Comparison of ENCODE assay signal across 20 cellular contexts in the genomic region with DNA sequence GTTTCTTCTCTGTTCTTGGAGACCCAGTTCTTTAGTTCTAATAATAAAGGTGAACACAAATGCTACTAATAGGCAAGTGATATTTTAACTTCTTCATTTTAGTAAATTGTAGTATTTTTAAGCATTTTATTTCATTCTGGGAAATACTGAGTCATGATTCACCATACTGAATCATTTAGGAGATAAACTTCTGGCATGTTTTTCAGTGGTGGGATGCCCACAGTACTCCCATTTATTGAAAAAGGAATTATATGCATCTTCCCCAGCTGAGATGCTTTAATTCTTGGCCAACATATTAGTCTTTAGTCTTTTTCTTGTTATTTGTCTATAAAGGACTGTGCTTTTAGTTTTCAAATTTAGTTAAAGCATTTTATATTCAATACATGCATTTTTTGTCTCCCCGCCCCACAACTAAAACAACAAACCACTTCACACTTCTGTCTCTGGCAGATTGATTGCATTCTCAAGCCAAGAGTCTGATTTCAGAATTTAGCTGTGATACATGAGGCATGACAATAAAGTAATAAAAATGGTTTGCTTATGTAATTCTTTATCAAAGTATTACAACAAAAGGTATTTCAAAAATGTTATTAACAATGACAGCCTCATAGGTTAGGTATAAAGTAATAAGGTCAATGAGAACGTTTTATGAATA.
DNase-seq lines count a peak whose midpoint lies in the region; TF ChIP-seq lines count a peak whose summit lies in the region.
"Had no signal": no experiment of that assay in that cellular context is flagged by ENCODE, and none has a peak within 500 bp of the region (broad histone marks: within the 10 kb centered on the region; RNA-seq: fewer than 3 reads in every experiment).

No MANE protein-coding gene starts in this region.

- in situ Hi-C loops in astrocyte of the cerebellum (cut with HindIII; ENCODE audit: low sequenced_read_pairs) = no loop called here

- H3K27ac Mint-ChIP-seq in activated naive CD4-positive, alpha-beta T cell treated with anti-CD3 and anti-CD28 coated beads for 36 hours = no peak overlapping the region
- no peak overlapping the region for H3K27ac Mint-ChIP-seq in mesothelial cell of epicardium
- H3K27ac Mint-ChIP-seq: activated CD4-positive, alpha-beta T cell treated with anti-CD3 and anti-CD28 coated beads, Interleukin-2, amount 10 ng/mL, durations not matched to agents 24 days and 14 days; activated naive CD8-positive, alpha-beta T cell treated with anti-CD3 and anti-CD28 coated beads, Interleukin-2, amount 10 ng/mL, durations not matched to agents 7 days and 5 days; activated T-helper 17 cell treated with anti-CD3 and anti-CD28 coated beads, Interleukin-2, amount 50 U/mL, for 72 hours; memory B cell; naive thymus-derived CD4-positive, alpha-beta T cell had no signal

- no peak for TF ChIP-seq CTCF in astrocyte of the cerebellum (IDR thresholded peaks at IDR 0.05; ENCODE audit: low read depth, low read length, missing control alignments)
- TF ChIP-seq CTCF in mesothelial cell of epicardium (IDR thresholded peaks at IDR 0.05; ENCODE audit: unreplicated experiment) = no peak

- H3K4me3 Mint-ChIP-seq in activated naive CD4-positive, alpha-beta T cell treated with anti-CD3 and anti-CD28 coated beads for 36 hours = no peak overlapping the region
- no peak overlapping the region for H3K4me3 Mint-ChIP-seq in mesothelial cell of epicardium
- H3K4me3 Mint-ChIP-seq: activated CD4-positive, alpha-beta T cell treated with anti-CD3 and anti-CD28 coated beads, Interleukin-2, amount 10 ng/mL, durations not matched to agents 24 days and 14 days; activated naive CD8-positive, alpha-beta T cell treated with anti-CD3 and anti-CD28 coated beads, Interleukin-2, amount 10 ng/mL, durations not matched to agents 7 days and 5 days; activated T-helper 17 cell treated with anti-CD3 and anti-CD28 coated beads, Interleukin-2, amount 50 U/mL, for 72 hours; memory B cell; naive thymus-derived CD4-positive, alpha-beta T cell had no signal

- no peak overlapping the region for H3K4me3 ChIP-seq in astrocyte of the cerebellum (ENCODE audit: low read depth, low read length)
- no peak overlapping the region for H3K4me3 ChIP-seq in skeletal muscle cell (ENCODE audit: low read depth, low read length)
- H3K4me3 ChIP-seq: uterus had no signal

- CTCF ChIA-PET in activated naive CD4-positive, alpha-beta T cell treated with anti-CD3 and anti-CD28 coated beads for 36 hours (lab: Charles Lee) = interaction anchor here (0.7 kb wide), 1 partner anchor 157 kb away, joined by 3 read pairs; no protein-coding TSS in a partner anchor

- H3K36me3 Mint-ChIP-seq in activated naive CD4-positive, alpha-beta T cell treated with anti-CD3 and anti-CD28 coated beads for 36 hours (ENCODE audit: low read depth) = no peaks in the 10 kb centered on the region
- H3K36me3 Mint-ChIP-seq in mesothelial cell of epicardium = no peaks in the 10 kb centered on the region
- H3K36me3 Mint-ChIP-seq: activated naive CD8-positive, alpha-beta T cell treated with anti-CD3 and anti-CD28 coated beads, Interleukin-2, amount 10 ng/mL, durations not matched to agents 7 days and 5 days; memory B cell had no signal

- intact Hi-C loops in activated naive CD4-positive, alpha-beta T cell treated with anti-CD3 and anti-CD28 coated beads for 36 hours (cut with micrococcal nuclease) = no loop called here

- no peaks in the 10 kb centered on the region for H3K4me1 Mint-ChIP-seq in activated naive CD4-positive, alpha-beta T cell treated with anti-CD3 and anti-CD28 coated beads for 36 hours (ENCODE audit: low read depth)
- peaks cover 21% of the 10 kb centered on the region for H3K4me1 Mint-ChIP-seq in mesothelial cell of epicardium
- H3K4me1 Mint-ChIP-seq: activated CD4-positive, alpha-beta T cell treated with anti-CD3 and anti-CD28 coated beads, Interleukin-2, amount 10 ng/mL, durations not matched to agents 24 days and 14 days; activated naive CD8-positive, alpha-beta T cell treated with anti-CD3 and anti-CD28 coated beads, Interleukin-2, amount 10 ng/mL, durations not matched to agents 7 days and 5 days; activated T-helper 17 cell treated with anti-CD3 and anti-CD28 coated beads, Interleukin-2, amount 50 U/mL, for 72 hours; memory B cell; naive thymus-derived CD4-positive, alpha-beta T cell had no signal

- H3K9me3 Mint-ChIP-seq in activated naive CD4-positive, alpha-beta T cell treated with anti-CD3 and anti-CD28 coated beads for 36 hours = peaks cover 3% of the 10 kb centered on the region
- no peaks in the 10 kb centered on the region for H3K9me3 Mint-ChIP-seq in mesothelial cell of epicardium

- peak; percentile 74 for DNase-seq in DMS53 (lab: John Stamatoyannopoulos, UW)
- DNase-seq in DMS53 treated with DMSO at 0.1 percent for 48 hours (lab: John Stamatoyannopoulos, UW; ENCODE audit: unreplicated experiment) = no peak
- peak; percentile 88 for DNase-seq in NCI-H446 treated with DMSO at 0.1 percent for 48 hours (lab: John Stamatoyannopoulos, UW)
- peak; percentile 29 for DNase-seq in astrocyte of the cerebellum (ENCODE audit: low read depth)
- DNase-seq in skeletal muscle cell (ENCODE audit: low read depth) = peak; percentile 4
- no peak for DNase-seq in activated naive CD4-positive, alpha-beta T cell treated with anti-CD3 and anti-CD28 coated beads for 36 hours
- DNase-seq in ecto neural progenitor cell (ENCODE audit: low spot score) = no peak
- DNase-seq in mesothelial cell of epicardium (ENCODE audit: low spot score in 2 of 2, unreplicated experiment in 2 of 2) = no peak
- DNase-seq: activated CD4-positive, alpha-beta T cell treated with anti-CD3 and anti-CD28 coated beads, Interleukin-2, amount 10 ng/mL, durations not matched to agents 24 days and 14 days; activated naive CD8-positive, alpha-beta T cell treated with anti-CD3 and anti-CD28 coated beads, Interleukin-2, amount 10 ng/mL, durations not matched to agents 7 days and 5 days; BE2C; Caco-2; erythroblast; H7; naive thymus-derived CD4-positive, alpha-beta T cell; stimulated activated CD8-positive, alpha-beta memory T cell treated with anti-CD3 and anti-CD28 coated beads, Interleukin-4, amount 100 ng/mL, for 48 hours; substantia nigra; uterus had no signal

- H3K27me3 Mint-ChIP-seq in activated naive CD4-positive, alpha-beta T cell treated with anti-CD3 and anti-CD28 coated beads for 36 hours (ENCODE audit: low read depth) = no peaks in the 10 kb centered on the region
- H3K27me3 Mint-ChIP-seq in mesothelial cell of epicardium (ENCODE audit: low read depth) = no peaks in the 10 kb centered on the region
- H3K27me3 Mint-ChIP-seq: activated CD4-positive, alpha-beta T cell treated with anti-CD3 and anti-CD28 coated beads, Interleukin-2, amount 10 ng/mL, durations not matched to agents 24 days and 14 days; activated naive CD8-positive, alpha-beta T cell treated with anti-CD3 and anti-CD28 coated beads, Interleukin-2, amount 10 ng/mL, durations not matched to agents 7 days and 5 days; activated T-helper 17 cell treated with anti-CD3 and anti-CD28 coated beads, Interleukin-2, amount 50 U/mL, for 72 hours; memory B cell; naive thymus-derived CD4-positive, alpha-beta T cell had no signal

Comparison
In these comparisons a context has a peak if more than half of its experiments do, and no peak if none do; other contexts are left out.
1. DNase-seq: peak in DMS53 (single experiment), NCI-H446 treated with DMSO at 0.1 percent for 48 hours (single experiment), astrocyte of the cerebellum (single experiment) and skeletal muscle cell (single experiment); none in DMS53 treated with DMSO at 0.1 percent for 48 hours (single experiment), activated naive CD4-positive, alpha-beta T cell treated with anti-CD3 and anti-CD28 coated beads for 36 hours (single experiment), ecto neural progenitor cell (single experiment) and mesothelial cell of epicardium (0 of 2).